In genomic region chr5:50575745-50576144, GRCh38 we compare ENCODE assay signal across 13 cellular contexts.
"Had no signal": no experiment of that assay in that cellular context is flagged by ENCODE, and none has a peak within 500 bp of the region (broad histone marks: within the 10 kb centered on the region; RNA-seq: fewer than 3 reads in every experiment).

No MANE protein-coding gene starts in this region.

- H3K36me3 Mint-ChIP-seq: activated naive CD4-positive, alpha-beta T cell treated with anti-CD3 and anti-CD28 coated beads, Interleukin-2, amount 50 U/mL, for 24 hours; naive B cell; type B pancreatic cell had no signal

- H3K27me3 ChIP-seq: hepatocyte, left lung, neutrophil had no signal

- H3K27me3 Mint-ChIP-seq: activated naive CD4-positive, alpha-beta T cell treated with anti-CD3 and anti-CD28 coated beads, Interleukin-2, amount 50 U/mL, for 24 hours; naive B cell had no signal

- H3K4me3 ChIP-seq: hepatocyte, left lung had no signal

- H3K27ac Mint-ChIP-seq: activated CD4-positive, alpha-beta T cell treated with anti-CD3 and anti-CD28 coated beads, Interleukin-2, amount 10 ng/mL, durations not matched to agents 7 days and 5 days; activated naive CD4-positive, alpha-beta T cell treated with anti-CD3 and anti-CD28 coated beads, Interleukin-2, amount 50 U/mL, for 24 hours; naive B cell; T-helper 2 cell treated with Interferon-gamma antibody and Interleukin-4, amounts not matched to agents 5 μg/mL and 100 μg/mL, for 36 hours; type B pancreatic cell had no signal

- H3K4me3 Mint-ChIP-seq: activated CD4-positive, alpha-beta T cell treated with anti-CD3 and anti-CD28 coated beads, Interleukin-2, amount 10 ng/mL, durations not matched to agents 7 days and 5 days; activated naive CD4-positive, alpha-beta T cell treated with anti-CD3 and anti-CD28 coated beads, Interleukin-2, amount 50 U/mL, for 24 hours; T-helper 2 cell treated with Interferon-gamma antibody and Interleukin-4, amounts not matched to agents 5 μg/mL and 100 μg/mL, for 36 hours; type B pancreatic cell had no signal

- DNase-seq: activated CD4-positive, alpha-beta T cell treated with anti-CD3 and anti-CD28 coated beads, Interleukin-2, amount 10 ng/mL, durations not matched to agents 7 days and 5 days; activated effector memory CD4-positive, alpha-beta T cell treated with anti-CD3 and anti-CD28 coated beads, Interleukin-2, amount 50 U/mL, for 16 hours; left lung; naive B cell; retina; stimulated activated CD4-positive, alpha-beta T cell treated with anti-CD3 and anti-CD28 coated beads, Interleukin-2, amount 100 ng/mL, for 48 hours; stimulated activated naive CD4-positive, alpha-beta T cell had no signal

- H3K4me2 ChIP-seq: hepatocyte had no signal

- H3K27ac ChIP-seq: hepatocyte, left lung, neutrophil had no signal

- H3K36me3 ChIP-seq: left lung, neutrophil had no signal

- H3K9me3 ChIP-seq: left lung, neutrophil had no signal

- ATAC-seq: esophagus mucosa, left lung had no signal
